In genomic region chr16:984106-984505, GRCh38 we compare ENCODE assay signal across 2 cellular contexts.
TF ChIP-seq lines count a peak whose summit lies in the region.

No MANE protein-coding gene starts in this region.

TF ChIP-seq in SK-N-SH, 30 proteins besides CTCF, POLR2A, EP300 and RAD21 (continued from another document):
- TF ChIP-seq PBX3 (IDR thresholded peaks at IDR 0.05): no peak
- TF ChIP-seq SIN3A (IDR thresholded peaks at IDR 0.05; ENCODE audit: borderline replicate concordance, low read depth, low read length): no peak
- TF ChIP-seq FOSL2 (IDR thresholded peaks at IDR 0.05; ENCODE audit: borderline replicate concordance, low read depth): no peak
- TF ChIP-seq RFX5 (IDR thresholded peaks at IDR 0.05; ENCODE audit: low read length): no peak
- TF ChIP-seq CHD2 (IDR thresholded peaks at IDR 0.05; ENCODE audit: low read length, partially characterized antibody): no peak
- no peak for TF ChIP-seq TEAD4 (IDR thresholded peaks at IDR 0.05; ENCODE audit: borderline replicate concordance, insufficient read depth)
- TF ChIP-seq NRF1 (IDR thresholded peaks at IDR 0.05; ENCODE audit: low read depth, low read length): no peak

TF ChIP-seq in SK-N-SH treated with all-trans-retinoic acid at 6 μM for 48 hours, 23 proteins besides CTCF, POLR2A, EP300 and RAD21 (continued from another document):
- TF ChIP-seq PATZ1 (CRISPR knock-in tag; IDR thresholded peaks at IDR 0.05; ENCODE audit: borderline replicate concordance) (no peak), ARNTL (CRISPR knock-in tag; IDR thresholded peaks at IDR 0.05; ENCODE audit: borderline replicate concordance, low read depth) (no peak)
